Comparison of ENCODE assay signal across 16 cellular contexts in genomic region chr11:16759857-16760256, GRCh38. TPM values are rescaled to one million over a fixed set of nuclear protein-coding genes. Genes with fewer than 3 reads are reported as not detected.
DNase-seq lines count a peak whose midpoint lies in the region; ATAC-seq, FAIRE-seq and TF ChIP-seq lines count a peak whose summit lies in the region.
"Had no signal": no experiment of that assay in that cellular context is flagged by ENCODE, and none has a peak within 500 bp of the region (broad histone marks: within the 10 kb centered on the region; RNA-seq: fewer than 3 reads in every experiment).

No MANE protein-coding gene starts in this region.

- H3K36me3 ChIP-seq in astrocyte (ENCODE audit: insufficient read depth, low read length) = peaks cover 10% of the 10 kb centered on the region

- ATAC-seq in activated CD8-positive, alpha-beta T cell treated with anti-CD3 and anti-CD28 coated beads for 36 hours = no peak
- no peak for ATAC-seq in activated CD8-positive, alpha-beta T cell treated with anti-CD3 and anti-CD28 coated beads, Interleukin-2, amount 10 ng/mL, durations not matched to agents 7 days and 5 days

- H3K9me3 Mint-ChIP-seq in activated CD8-positive, alpha-beta T cell treated with anti-CD3 and anti-CD28 coated beads for 36 hours = no peaks in the 10 kb centered on the region
- H3K9me3 Mint-ChIP-seq in activated CD8-positive, alpha-beta T cell treated with anti-CD3 and anti-CD28 coated beads, Interleukin-2, amount 10 ng/mL, durations not matched to agents 7 days and 5 days (ENCODE audit: insufficient read depth) = no peaks in the 10 kb centered on the region
- H3K9me3 Mint-ChIP-seq in astrocyte (ENCODE audit: unreplicated experiment) = no peaks in the 10 kb centered on the region
- no peaks in the 10 kb centered on the region for H3K9me3 Mint-ChIP-seq in osteocyte (ENCODE audit: unreplicated experiment)

- no peak overlapping the region for H2AFZ ChIP-seq in astrocyte (ENCODE audit: low read depth, low read length)

- H3K27ac Mint-ChIP-seq in activated CD8-positive, alpha-beta T cell treated with anti-CD3 and anti-CD28 coated beads for 36 hours = peak overlapping the region; percentile 57
- H3K27ac Mint-ChIP-seq in activated CD8-positive, alpha-beta T cell treated with anti-CD3 and anti-CD28 coated beads, Interleukin-2, amount 10 ng/mL, durations not matched to agents 7 days and 5 days = no peak overlapping the region
- no peak overlapping the region for H3K27ac Mint-ChIP-seq in astrocyte (ENCODE audit: unreplicated experiment)
- peak overlapping the region; percentile 14 for H3K27ac Mint-ChIP-seq in osteocyte (ENCODE audit: unreplicated experiment)

- TF ChIP-seq CTCF in activated CD8-positive, alpha-beta T cell treated with anti-CD3 and anti-CD28 coated beads for 36 hours (IDR thresholded peaks at IDR 0.05) = no peak
- TF ChIP-seq CTCF in astrocyte (IDR thresholded peaks at IDR 0.05; ENCODE audit: insufficient read depth, low read depth, low read length) (no peak), osteocyte (IDR thresholded peaks at IDR 0.05) (no peak)

- peaks cover 15% of the 10 kb centered on the region for H3K4me1 ChIP-seq in astrocyte (ENCODE audit: insufficient read depth, low read length)
- H3K4me1 ChIP-seq: esophagus muscularis mucosa, tibial artery had no signal

- no peak for FAIRE-seq in astrocyte (lab: Jason Lieb, UNC)

- H3K4me2 ChIP-seq in astrocyte (ENCODE audit: low read length) = peak overlapping the region; percentile 51

- peaks cover 14% of the 10 kb centered on the region for H3K4me1 Mint-ChIP-seq in activated CD8-positive, alpha-beta T cell treated with anti-CD3 and anti-CD28 coated beads for 36 hours (ENCODE audit: low read depth)
- H3K4me1 Mint-ChIP-seq in activated CD8-positive, alpha-beta T cell treated with anti-CD3 and anti-CD28 coated beads, Interleukin-2, amount 10 ng/mL, durations not matched to agents 7 days and 5 days (ENCODE audit: low read depth) = peaks cover 3% of the 10 kb centered on the region
- H3K4me1 Mint-ChIP-seq in astrocyte (ENCODE audit: low read depth, unreplicated experiment) (peaks cover 15% of the 10 kb centered on the region), osteocyte (ENCODE audit: unreplicated experiment) (peaks cover 12% of the 10 kb centered on the region)

- H3K27me3 Mint-ChIP-seq in activated CD8-positive, alpha-beta T cell treated with anti-CD3 and anti-CD28 coated beads for 36 hours = no peaks in the 10 kb centered on the region
- H3K27me3 Mint-ChIP-seq in activated CD8-positive, alpha-beta T cell treated with anti-CD3 and anti-CD28 coated beads, Interleukin-2, amount 10 ng/mL, durations not matched to agents 7 days and 5 days (ENCODE audit: low read depth) = no peaks in the 10 kb centered on the region
- H3K27me3 Mint-ChIP-seq in astrocyte (ENCODE audit: low read depth, unreplicated experiment) = no peaks in the 10 kb centered on the region
- H3K27me3 Mint-ChIP-seq in osteocyte (ENCODE audit: unreplicated experiment) = no peaks in the 10 kb centered on the region

- POLR2A ChIA-PET in activated CD8-positive, alpha-beta T cell treated with anti-CD3 and anti-CD28 coated beads for 36 hours (lab: Charles Lee) = no interaction called here
- POLR2A ChIA-PET in activated CD8-positive, alpha-beta T cell treated with anti-CD3 and anti-CD28 coated beads, Interleukin-2, amount 10 ng/mL, durations not matched to agents 7 days and 5 days (lab: Charles Lee) = no interaction called here

- H3K4me3 Mint-ChIP-seq in activated CD8-positive, alpha-beta T cell treated with anti-CD3 and anti-CD28 coated beads for 36 hours = no peak overlapping the region
- H3K4me3 Mint-ChIP-seq in activated CD8-positive, alpha-beta T cell treated with anti-CD3 and anti-CD28 coated beads, Interleukin-2, amount 10 ng/mL, durations not matched to agents 7 days and 5 days = no peak overlapping the region
- no peak overlapping the region for H3K4me3 Mint-ChIP-seq in astrocyte (ENCODE audit: unreplicated experiment)
- H3K4me3 Mint-ChIP-seq in osteocyte (ENCODE audit: unreplicated experiment) = no peak overlapping the region

- H3K9me3 ChIP-seq in astrocyte (ENCODE audit: insufficient read depth, low read depth, low read length) = no peaks in the 10 kb centered on the region
- H3K9me3 ChIP-seq: esophagus muscularis mucosa, tibial artery had no signal

- CTCF ChIA-PET in activated CD8-positive, alpha-beta T cell treated with anti-CD3 and anti-CD28 coated beads for 36 hours (lab: Charles Lee) = interaction anchor here (2.0 kb wide), 1 partner anchor 26 kb away, joined by 4 read pairs; no protein-coding TSS in a partner anchor
- CTCF ChIA-PET in activated CD8-positive, alpha-beta T cell treated with anti-CD3 and anti-CD28 coated beads, Interleukin-2, amount 10 ng/mL, durations not matched to agents 7 days and 5 days (lab: Charles Lee) = interaction anchor here (1.3 to 1.6 kb wide), 2 partner anchors 26 to 28 kb away, joined by 4 to 5 read pairs; no protein-coding TSS in a partner anchor

- no peak for DNase-seq in activated CD8-positive, alpha-beta T cell treated with anti-CD3 and anti-CD28 coated beads for 36 hours
- no peak for DNase-seq in activated CD8-positive, alpha-beta T cell treated with anti-CD3 and anti-CD28 coated beads, Interleukin-2, amount 10 ng/mL, durations not matched to agents 7 days and 5 days
- DNase-seq in Kasumi-1 (lab: John Stamatoyannopoulos, UW) (peak; percentile 25 to 27), astrocyte (ENCODE audit: low read depth) (no peak), osteocyte (ENCODE audit: extremely low spot score, unreplicated experiment) (no peak), HT-29 (ENCODE audit: low spot score) (no peak), HuH-7 (ENCODE audit: low spot score) (no peak)
- no peak for DNase-seq in stimulated activated CD4-positive, alpha-beta T cell treated with anti-CD3 and anti-CD28 coated beads, Interleukin-12 subunit alpha, Interleukin-12 subunit beta, amount 100 ng/mL, for 4 hours
- DNase-seq: activated gamma-delta T cell treated with Interleukin-2 at 50 U/mL for 16 hours, cerebellar nuclear complex, DMS79, NCI-H1048, NCI-H226, tibial artery had no signal

- no peaks in the 10 kb centered on the region for H3K27me3 ChIP-seq in astrocyte (ENCODE audit: insufficient read depth, low read length)
- H3K27me3 ChIP-seq: esophagus muscularis mucosa, tibial artery had no signal

- no peaks in the 10 kb centered on the region for H3K79me2 ChIP-seq in astrocyte (ENCODE audit: insufficient read depth, low read length)

- peak overlapping the region; percentile 73 for H3K27ac ChIP-seq in astrocyte (ENCODE audit: low read depth, low read length)
- H3K27ac ChIP-seq: esophagus muscularis mucosa, tibial artery had no signal

- peaks cover 31% of the 10 kb centered on the region for H3K36me3 Mint-ChIP-seq in activated CD8-positive, alpha-beta T cell treated with anti-CD3 and anti-CD28 coated beads for 36 hours (ENCODE audit: low read depth)
- peaks cover 26% of the 10 kb centered on the region for H3K36me3 Mint-ChIP-seq in activated CD8-positive, alpha-beta T cell treated with anti-CD3 and anti-CD28 coated beads, Interleukin-2, amount 10 ng/mL, durations not matched to agents 7 days and 5 days (ENCODE audit: low read depth)
- H3K36me3 Mint-ChIP-seq in astrocyte (ENCODE audit: low read depth, unreplicated experiment) (no peaks in the 10 kb centered on the region), osteocyte (ENCODE audit: unreplicated experiment) (peaks cover 29% of the 10 kb centered on the region)

- H3K9ac ChIP-seq in astrocyte (ENCODE audit: low read length) = no peak overlapping the region

- no peaks in the 10 kb centered on the region for H4K20me1 ChIP-seq in astrocyte (ENCODE audit: insufficient read depth, low read length)

- intact Hi-C loops in activated CD8-positive, alpha-beta T cell treated with anti-CD3 and anti-CD28 coated beads for 36 hours (cut with micrococcal nuclease) = no loop called here

- no peak overlapping the region for H3K4me3 ChIP-seq in astrocyte (ENCODE audit: insufficient read depth, low read depth, low read length)
- H3K4me3 ChIP-seq: esophagus muscularis mucosa, lung, tibial artery had no signal

RNA-seq across cellular contexts. Expression of gene C11orf58, which starts 21.4 kb away (rescaled TPM):
- 100 to 1,000 TPM; 114 to 133 TPM for total RNA-seq in activated CD8-positive, alpha-beta T cell treated with anti-CD3 and anti-CD28 coated beads for 36 hours
- 100 to 1,000 TPM; 104 to 111 TPM for total RNA-seq in activated CD8-positive, alpha-beta T cell treated with anti-CD3 and anti-CD28 coated beads, Interleukin-2, amount 10 ng/mL, durations not matched to agents 7 days and 5 days
- total RNA-seq in astrocyte (159 and 162 TPM in 2 replicates), osteocyte (143 and 150 TPM in 2 replicates)
- total RNA-seq in HT-29 (2014; rRNA removed; shearing (Covaris generic)) = 107 and 117 TPM in 2 replicates

Comparison
In these comparisons a context has a peak if more than half of its experiments do, and no peak if none do; other contexts are left out.
1. H3K27ac Mint-ChIP-seq: peak in activated CD8-positive, alpha-beta T cell treated with anti-CD3 and anti-CD28 coated beads for 36 hours (single experiment) and osteocyte (single experiment); none in activated CD8-positive, alpha-beta T cell treated with anti-CD3 and anti-CD28 coated beads, Interleukin-2, amount 10 ng/mL, durations not matched to agents 7 days and 5 days (single experiment) and astrocyte (single experiment).
2. DNase-seq: peak in Kasumi-1 (2 of 2); none in activated CD8-positive, alpha-beta T cell treated with anti-CD3 and anti-CD28 coated beads for 36 hours (single experiment), activated CD8-positive, alpha-beta T cell treated with anti-CD3 and anti-CD28 coated beads, Interleukin-2, amount 10 ng/mL, durations not matched to agents 7 days and 5 days (single experiment), astrocyte (single experiment), osteocyte (single experiment), HT-29 (single experiment), stimulated activated CD4-positive, alpha-beta T cell treated with anti-CD3 and anti-CD28 coated beads, Interleukin-12 subunit alpha, Interleukin-12 subunit beta, amount 100 ng/mL, for 4 hours (single experiment) and HuH-7 (single experiment).